In the genomic region with DNA sequence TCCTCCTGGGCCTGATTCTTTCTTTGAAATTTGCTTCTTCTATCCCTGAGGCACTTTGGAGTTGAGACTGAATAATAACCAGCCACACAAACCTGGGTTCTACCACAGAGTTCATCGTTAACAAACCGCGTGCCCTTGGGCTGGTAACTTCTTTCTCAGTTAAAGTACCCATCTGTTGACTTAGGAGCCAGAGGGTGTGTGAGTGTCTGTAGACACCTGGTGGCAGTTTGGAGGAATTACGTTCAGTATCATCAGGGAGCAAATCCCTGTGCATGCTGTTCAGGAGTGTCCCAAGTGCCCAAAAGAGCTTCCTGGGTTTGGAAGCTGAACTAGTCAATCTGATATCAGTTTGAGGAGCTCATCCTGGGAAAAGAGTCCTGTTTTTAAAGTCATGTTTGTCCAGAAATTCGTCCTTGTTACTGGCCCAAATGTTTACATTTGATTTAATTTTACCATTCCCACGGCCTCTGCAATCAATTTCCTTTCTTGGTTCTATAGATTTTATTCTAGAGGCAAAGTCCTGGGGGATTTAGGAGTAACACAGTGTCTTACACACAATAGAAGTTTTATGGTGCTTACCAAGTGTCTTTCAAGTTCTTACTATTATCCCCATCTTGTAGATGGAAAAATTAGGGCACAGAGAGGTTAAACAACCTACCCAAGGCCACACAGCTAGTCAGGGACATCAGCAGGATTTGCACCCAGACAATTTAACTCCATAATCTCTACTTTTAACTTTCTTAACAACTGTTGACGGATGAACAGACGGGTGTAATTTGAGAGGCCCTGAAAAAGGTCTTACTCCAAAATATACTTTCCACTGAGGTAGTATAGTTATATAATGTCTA, we compare ENCODE assay signal across 8 cellular contexts. TPM values are rescaled to one million over a fixed set of nuclear protein-coding genes. Genes with fewer than 3 reads are reported as not detected.
DNase-seq lines count a peak whose midpoint lies in the region; ATAC-seq, FAIRE-seq and TF ChIP-seq lines count a peak whose summit lies in the region.

No MANE protein-coding gene starts in this region.

- ATAC-seq in GM18909 (IDR thresholded peaks at IDR 0.05; ENCODE audit: poor library complexity, unreplicated experiment) (peak; percentile 49), T-cell (replicated peaks in 1 of 4) (peak; percentile 54 to 61 (median 58))

- CTCF ChIA-PET in T-cell (lab: Charles Lee) = interaction anchor here (0.6 to 6.8 kb wide), 11 partner anchors 9 to 273 kb away, joined by 3 to 134 read pairs (median 6); no protein-coding TSS in a partner anchor

- no peaks in the 10 kb centered on the region for H3K4me1 ChIP-seq in breast epithelium
- H3K4me1 ChIP-seq in kidney (ENCODE audit: control insufficient read depth in 1 of 2, insufficient read depth in 1 of 2, low read depth in 1 of 2, low read length in 2 of 2) = no peaks in the 10 kb centered on the region

- no peak overlapping the region for H3K27ac ChIP-seq in breast epithelium
- H3K27ac ChIP-seq in kidney (ENCODE audit: low read depth in 2 of 2, low read length in 2 of 2) = no peak overlapping the region

- H3K4me3 Mint-ChIP-seq in T-cell = no peak overlapping the region

- peaks cover 0 to 6% of the 10 kb centered on the region in 2 donors for H3K27me3 Mint-ChIP-seq in T-cell

- H3K36me3 ChIP-seq in breast epithelium (no peaks in the 10 kb centered on the region), kidney (ENCODE audit: control insufficient read depth in 1 of 2, insufficient read depth in 2 of 2, low read length in 2 of 2) (no peaks in the 10 kb centered on the region)

- intact Hi-C loops in breast epithelium (cut with DNase I; ENCODE audit: low total_unique reads) = no loop called here
- intact Hi-C loops in kidney (cut with DNase I) = no loop called here

- POLR2A ChIA-PET in T-cell (lab: Charles Lee) = no interaction called here

- H3K4me3 ChIP-seq in AG10803 (ENCODE audit: low read length) = no peak overlapping the region
- H3K4me3 ChIP-seq in breast epithelium = no peak overlapping the region
- H3K4me3 ChIP-seq in kidney (ENCODE audit: low read length in 2 of 2) = no peak overlapping the region

- no peak overlapping the region for H3K9ac ChIP-seq in kidney (ENCODE audit: low read length in 2 of 2)

- H3K36me3 Mint-ChIP-seq in T-cell = no peaks in the 10 kb centered on the region

- H3K4me1 Mint-ChIP-seq in T-cell = peaks cover 0 to 9% (median 6%) of the 10 kb centered on the region in 3 donors

- H3K9me3 ChIP-seq in breast epithelium = no peaks in the 10 kb centered on the region
- H3K9me3 ChIP-seq in kidney (ENCODE audit: control insufficient read depth in 1 of 2, low read length in 2 of 2) = no peaks in the 10 kb centered on the region

- no peak for TF ChIP-seq POLR2A in breast epithelium (IDR thresholded peaks at IDR 0.05)

- FAIRE-seq in kidney (lab: Jason Lieb, UNC) = no peak

- H3K9me3 Mint-ChIP-seq in T-cell = no peaks in the 10 kb centered on the region

- TF ChIP-seq CTCF in AG10803 (conservative IDR thresholded peaks at IDR 0.05; ENCODE audit: low read length) (peak; percentile 90), breast epithelium (IDR thresholded peaks at IDR 0.05) (peak; percentile 80 to 87 (median 86)), kidney (IDR thresholded peaks at IDR 0.05; ENCODE audit: borderline replicate concordance, extremely low read depth, insufficient read depth) (peak; percentile 86)

- no peak overlapping the region for H3K27ac Mint-ChIP-seq in T-cell

- DNase-seq in AG10803 (ENCODE audit: low read depth) = peak; percentile 78
- peak; percentile 71 for DNase-seq in NCI-H1105 treated with DMSO at 0.1 percent for 48 hours (lab: John Stamatoyannopoulos, UW)
- peak in 18 of 34 experiments; percentile 2 to 23 (median 10) for DNase-seq in T-cell
- DNase-seq in breast epithelium (ENCODE audit: low spot score in 2 of 2) = peak in 1 of 2 donors; percentile 41
- no peak for DNase-seq in kidney
- DNase-seq in stimulated activated CD8-positive, alpha-beta memory T cell treated with anti-CD3 and anti-CD28 coated beads, Interleukin-12 subunit alpha, Interleukin-12 subunit beta, amount 100 ng/mL, for 1 hour (ENCODE audit: low read depth) = peak; percentile 15
- no peak for DNase-seq in occipital lobe (lab: John Stamatoyannopoulos, UW)

- no peaks in the 10 kb centered on the region for H3K27me3 ChIP-seq in breast epithelium

RNA-seq across cellular contexts. Expression of gene RPTN, which starts 26.7 kb away (rescaled TPM):
- not detected for total RNA-seq in T-cell
- not detected for total RNA-seq in breast epithelium
- total RNA-seq in kidney = not detected
- polyA plus RNA-seq in kidney (ENCODE audit: insufficient read depth, low read depth, low replicate concordance) = not detected
- total RNA-seq in occipital lobe = not detected

RNA-seq across cellular contexts. Expression of gene HRNR, which starts 38.2 kb away (rescaled TPM):
- not detected for total RNA-seq in T-cell
- not detected for total RNA-seq in breast epithelium
- total RNA-seq in kidney = not detected
- polyA plus RNA-seq in kidney (ENCODE audit: insufficient read depth, low read depth, low replicate concordance) = not detected
- not detected for total RNA-seq in occipital lobe

Comparison
In these comparisons a context has a peak if more than half of its experiments do, and no peak if none do; other contexts are left out.
1. DNase-seq: peak in AG10803 (single experiment), NCI-H1105 treated with DMSO at 0.1 percent for 48 hours (single experiment), T-cell (18 of 34) and stimulated activated CD8-positive, alpha-beta memory T cell treated with anti-CD3 and anti-CD28 coated beads, Interleukin-12 subunit alpha, Interleukin-12 subunit beta, amount 100 ng/mL, for 1 hour (single experiment); none in kidney (single experiment) and occipital lobe (single experiment).
2. Peak in every context shown above with its lines, with median percentiles within 50 percentile points of each other: CTCF ChIP-seq.